In the genomic region with DNA sequence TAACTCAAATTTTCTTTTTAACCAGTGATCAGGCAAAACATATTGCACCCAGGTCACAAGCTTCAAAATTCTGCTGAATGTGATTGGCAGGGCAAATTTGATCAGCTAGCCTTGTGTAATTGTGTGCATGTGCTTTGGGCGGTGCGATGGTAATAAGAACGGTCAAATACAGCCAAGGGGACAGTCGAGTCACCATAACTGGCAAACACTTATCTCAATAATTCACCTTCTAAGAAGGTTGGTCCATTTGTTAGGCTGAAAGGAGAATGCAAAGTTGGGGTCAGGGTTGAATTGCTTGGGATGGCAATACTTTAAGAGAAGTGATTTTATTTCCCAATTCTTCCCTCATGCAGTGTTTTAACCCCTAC, we compare ENCODE assay signal across 28 cellular contexts.
"Had no signal": no experiment of that assay in that cellular context is flagged by ENCODE, and none has a peak within 500 bp of the region (broad histone marks: within the 10 kb centered on the region; RNA-seq: fewer than 3 reads in every experiment).

No MANE protein-coding gene starts in this region.

- H3K9me3 ChIP-seq: MG63 had no signal

- H3K36me3 ChIP-seq: MG63 had no signal

- H3K27ac ChIP-seq: KMS-11 had no signal

- H3K4me3 ChIP-seq: MG63 had no signal

- H3K4me2 ChIP-seq: KMS-11 had no signal

- H3K9ac ChIP-seq: KMS-11 had no signal

- DNase-seq: Karpas-422, Kasumi-1, MG63, MM.1S, NCI-H1048, NCI-H1092, NCI-H1092 treated with DMSO at 0.1 percent for 48 hours, NCI-H1417 treated with DMSO at 0.1 percent for 48 hours, NCI-H1436, NCI-H1436 treated with DMSO at 0.1 percent for 48 hours, NCI-H1694, NCI-H1694 treated with DMSO at 0.1 percent for 48 hours, NCI-H187, NCI-H187 treated with DMSO at 0.1 percent for 48 hours, NCI-H1930, NCI-H2029, NCI-H2029 treated with DMSO at 0.1 percent for 48 hours, NCI-H2081, NCI-H2081 treated with DMSO at 0.1 percent for 48 hours, NCI-H2107, NCI-H2171, NCI-H226, NCI-H345, NCI-H446, NCI-H446 treated with DMSO at 0.1 percent for 48 hours, NCI-H510A, NCI-H510A treated with DMSO at 0.1 percent for 48 hours had no signal

- H3K27me3 ChIP-seq: MG63 had no signal
